In genomic region chr15:73737506-73737905, GRCh38 we compare ENCODE assay signal across 17 cellular contexts. TPM values are rescaled to one million over a fixed set of nuclear protein-coding genes. Genes with fewer than 3 reads are reported as not detected.
DNase-seq lines count a peak whose midpoint lies in the region; ATAC-seq and TF ChIP-seq lines count a peak whose summit lies in the region.
"Had no signal": no experiment of that assay in that cellular context is flagged by ENCODE, and none has a peak within 500 bp of the region (broad histone marks: within the 10 kb centered on the region; RNA-seq: fewer than 3 reads in every experiment).

No MANE protein-coding gene starts in this region.

- DNase-seq in Right ventricle myocardium superior (no peak), cardiac septum (ENCODE audit: low spot score) (no peak), SK-N-SH (peak; percentile 75), left kidney (ENCODE audit: low read depth, low spot score) (peak; percentile 17)
- no peak for DNase-seq in activated effector memory CD4-positive, alpha-beta T cell treated with anti-CD3 and anti-CD28 coated beads, Interleukin-2, amount 50 U/mL, for 16 hours
- DNase-seq in stimulated activated CD4-positive, alpha-beta T cell treated with anti-CD3 and anti-CD28 coated beads, Interleukin-4, amount 100 ng/mL, for 24 hours: no peak
- DNase-seq in activated CD4-positive, alpha-beta memory T cell treated with anti-CD3 and anti-CD28 coated beads for 36 hours: no peak
- DNase-seq: 8988T; Calu3; CD8-positive, alpha-beta T cell; DMS79 treated with DMSO at 0.1 percent for 48 hours; GF-D8; GOT3; H7 had no signal

- no peak overlapping the region for H3K4me3 ChIP-seq in SK-N-SH (ENCODE audit: low read depth in 2 of 2, low read length in 1 of 2)
- H3K4me3 ChIP-seq: BLaER1 treated with 17β-estradiol and CSF1 and Interleukin-3, amounts not matched to agents 10 nM and 100 nM had no signal

- H3K4me1 Mint-ChIP-seq in activated CD4-positive, alpha-beta memory T cell treated with anti-CD3 and anti-CD28 coated beads for 36 hours (ENCODE audit: low read depth): no peaks in the 10 kb centered on the region

- peak; percentile 24 for ATAC-seq in Right ventricle myocardium superior (ENCODE audit: poor library complexity)
- ATAC-seq: CD8-positive, alpha-beta T cell; HCT116 had no signal

- no peak overlapping the region for H3K4me2 ChIP-seq in SK-N-SH
- H3K4me2 ChIP-seq: BLaER1 treated with 17β-estradiol and CSF1 and Interleukin-3, amounts not matched to agents 10 nM and 100 nM had no signal

- peaks cover 11% of the 10 kb centered on the region for H3K27me3 Mint-ChIP-seq in activated CD4-positive, alpha-beta memory T cell treated with anti-CD3 and anti-CD28 coated beads for 36 hours

- H3K9me2 ChIP-seq in SK-N-SH: no peaks in the 10 kb centered on the region

- no peaks in the 10 kb centered on the region for H3K27me3 ChIP-seq in SK-N-SH (ENCODE audit: insufficient read depth)
- H3K27me3 ChIP-seq: BLaER1 treated with 17β-estradiol and CSF1 and Interleukin-3, amounts not matched to agents 10 nM and 100 nM had no signal

- POLR2A ChIA-PET in SK-N-SH (lab: Yijun Ruan, JAX): interaction anchor here (1.1 kb wide), 1 partner anchor 13 kb away, joined by 3 read pairs; no protein-coding TSS in a partner anchor
- POLR2A ChIA-PET in activated CD4-positive, alpha-beta memory T cell treated with anti-CD3 and anti-CD28 coated beads for 36 hours (lab: Charles Lee): no interaction called here

- CTCF ChIA-PET in SK-N-SH (lab: Yijun Ruan, JAX): interaction anchor here (0.9 to 1.6 kb wide), 5 partner anchors 19 to 472 kb away, joined by 3 to 5 read pairs (median 3); no protein-coding TSS in a partner anchor
- CTCF ChIA-PET in activated CD4-positive, alpha-beta memory T cell treated with anti-CD3 and anti-CD28 coated beads for 36 hours (lab: Charles Lee): no interaction called here

- H4K20me1 ChIP-seq in SK-N-SH (ENCODE audit: insufficient read depth): no peaks in the 10 kb centered on the region
- H4K20me1 ChIP-seq: BLaER1 treated with 17β-estradiol and CSF1 and Interleukin-3, amounts not matched to agents 10 nM and 100 nM had no signal

- no peak for TF ChIP-seq EP300 in SK-N-SH (IDR thresholded peaks at IDR 0.05; ENCODE audit: borderline replicate concordance in 1 of 2, low read depth in 1 of 2, low read length in 1 of 2)

- H3K9me3 ChIP-seq in SK-N-SH: no peaks in the 10 kb centered on the region

- no peak overlapping the region for H3K4me3 Mint-ChIP-seq in activated CD4-positive, alpha-beta memory T cell treated with anti-CD3 and anti-CD28 coated beads for 36 hours
- H3K4me3 Mint-ChIP-seq: CD8-positive, alpha-beta T cell had no signal

- no peak overlapping the region for H2AFZ ChIP-seq in SK-N-SH (ENCODE audit: low read depth)

- no peak overlapping the region for H3K9ac ChIP-seq in SK-N-SH
- H3K9ac ChIP-seq: BLaER1 treated with 17β-estradiol and CSF1 and Interleukin-3, amounts not matched to agents 10 nM and 100 nM had no signal

- intact Hi-C loops in Right ventricle myocardium superior (cut with DNase I) (no loop called here), cardiac septum (cut with DNase I) (no loop called here)
- intact Hi-C loops in activated CD4-positive, alpha-beta memory T cell treated with anti-CD3 and anti-CD28 coated beads for 36 hours (cut with micrococcal nuclease): no loop called here

- H3K79me2 ChIP-seq in SK-N-SH (ENCODE audit: insufficient read depth): no peaks in the 10 kb centered on the region

- no peaks in the 10 kb centered on the region for H3F3A ChIP-seq in SK-N-SH (replicated peaks; ENCODE audit: insufficient read depth)

- no peak overlapping the region for H3K27ac Mint-ChIP-seq in activated CD4-positive, alpha-beta memory T cell treated with anti-CD3 and anti-CD28 coated beads for 36 hours
- H3K27ac Mint-ChIP-seq: CD8-positive, alpha-beta T cell had no signal

- no peaks in the 10 kb centered on the region for H3K36me3 ChIP-seq in SK-N-SH (replicated peaks in 1 of 2; ENCODE audit: control insufficient read depth in 1 of 2, insufficient read depth in 2 of 2, low read length in 1 of 2)
- H3K36me3 ChIP-seq: BLaER1 treated with 17β-estradiol and CSF1 and Interleukin-3, amounts not matched to agents 10 nM and 100 nM had no signal

- no peak for TF ChIP-seq CTCF in SK-N-SH (IDR thresholded peaks at IDR 0.05)

- peaks cover 0 to 31% of the 10 kb centered on the region in 2 experiments; a peak in 1 of 4 replicates for H3K4me1 ChIP-seq in SK-N-SH (ENCODE audit: control insufficient read depth in 1 of 2, insufficient read depth in 2 of 2, low read depth in 1 of 2, low read length in 1 of 2)

- no peaks in the 10 kb centered on the region for H3K9me3 Mint-ChIP-seq in activated CD4-positive, alpha-beta memory T cell treated with anti-CD3 and anti-CD28 coated beads for 36 hours
- H3K9me3 Mint-ChIP-seq: CD8-positive, alpha-beta T cell had no signal

- H3K36me3 Mint-ChIP-seq in activated CD4-positive, alpha-beta memory T cell treated with anti-CD3 and anti-CD28 coated beads for 36 hours: no peaks in the 10 kb centered on the region
- H3K36me3 Mint-ChIP-seq: CD8-positive, alpha-beta T cell had no signal

- TF ChIP-seq RAD21 in SK-N-SH (IDR thresholded peaks at IDR 0.05; ENCODE audit: low read length): no peak; the same call in 1 of the 2 replicates

- 58% methylated on average over 4 of the region's 7 CpGs for WGBS in SK-N-SH (ENCODE audit: low lambda C conversion rate)

- peak overlapping the region in 1 of 2 experiments; percentile 14; a peak in 1 of 4 replicates for H3K27ac ChIP-seq in SK-N-SH (ENCODE audit: low read depth in 2 of 2, low read length in 1 of 2)
- H3K27ac ChIP-seq: BLaER1 treated with 17β-estradiol and CSF1 and Interleukin-3, amounts not matched to agents 10 nM and 100 nM; HL-60 had no signal

TF ChIP-seq in SK-N-SH, 30 proteins besides CTCF, POLR2A, EP300 and RAD21 (continues in another document):
- TF ChIP-seq PBX3 (IDR thresholded peaks at IDR 0.05) (no peak), SMC3 (IDR thresholded peaks at IDR 0.05; ENCODE audit: low read depth, low read length) (no peak), TCF12 (IDR thresholded peaks at IDR 0.05) (no peak), GABPA (IDR thresholded peaks at IDR 0.05; ENCODE audit: low read depth) (no peak), GATA2 (CRISPR knock-in tag; IDR thresholded peaks at IDR 0.05) (no peak), NFIC (IDR thresholded peaks at IDR 0.05; ENCODE audit: borderline replicate concordance) (no peak), TEAD4 (IDR thresholded peaks at IDR 0.05; ENCODE audit: borderline replicate concordance, insufficient read depth) (no peak), RXRA (IDR thresholded peaks at IDR 0.05; ENCODE audit: borderline replicate concordance, low read depth) (no peak), RFX5 (IDR thresholded peaks at IDR 0.05; ENCODE audit: low read length) (no peak), RCOR1 (IDR thresholded peaks at IDR 0.05; ENCODE audit: low read length) (no peak), FOXJ3 (CRISPR knock-in tag; IDR thresholded peaks at IDR 0.05) (no peak), ELF1 (IDR thresholded peaks at IDR 0.05) (no peak), YY1 (IDR thresholded peaks at IDR 0.05; ENCODE audit: low read depth) (no peak), FOSL2 (IDR thresholded peaks at IDR 0.05; ENCODE audit: borderline replicate concordance, low read depth) (no peak)
- TF ChIP-seq, protein P1, sequence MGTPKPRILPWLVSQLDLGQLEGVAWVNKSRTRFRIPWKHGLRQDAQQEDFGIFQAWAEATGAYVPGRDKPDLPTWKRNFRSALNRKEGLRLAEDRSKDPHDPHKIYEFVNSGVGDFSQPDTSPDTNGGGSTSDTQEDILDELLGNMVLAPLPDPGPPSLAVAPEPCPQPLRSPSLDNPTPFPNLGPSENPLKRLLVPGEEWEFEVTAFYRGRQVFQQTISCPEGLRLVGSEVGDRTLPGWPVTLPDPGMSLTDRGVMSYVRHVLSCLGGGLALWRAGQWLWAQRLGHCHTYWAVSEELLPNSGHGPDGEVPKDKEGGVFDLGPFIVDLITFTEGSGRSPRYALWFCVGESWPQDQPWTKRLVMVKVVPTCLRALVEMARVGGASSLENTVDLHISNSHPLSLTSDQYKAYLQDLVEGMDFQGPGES (IDR thresholded peaks at IDR 0.05; ENCODE audit: low read depth, low read length): no peak
- TF ChIP-seq, protein P2, sequence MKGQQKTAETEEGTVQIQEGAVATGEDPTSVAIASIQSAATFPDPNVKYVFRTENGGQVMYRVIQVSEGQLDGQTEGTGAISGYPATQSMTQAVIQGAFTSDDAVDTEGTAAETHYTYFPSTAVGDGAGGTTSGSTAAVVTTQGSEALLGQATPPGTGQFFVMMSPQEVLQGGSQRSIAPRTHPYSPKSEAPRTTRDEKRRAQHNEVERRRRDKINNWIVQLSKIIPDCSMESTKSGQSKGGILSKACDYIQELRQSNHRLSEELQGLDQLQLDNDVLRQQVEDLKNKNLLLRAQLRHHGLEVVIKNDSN (IDR thresholded peaks at IDR 0.05; ENCODE audit: borderline replicate concordance, low read depth): no peak

RNA-seq across cellular contexts. Expression of gene INSYN1, which starts 15.6 kb away (rescaled TPM):
- total RNA-seq in Right ventricle myocardium superior (155 TPM), cardiac septum (55.3 TPM)
- polyA plus RNA-seq in SK-N-SH (2012; rRNA removed): 3.6 and 3.7 TPM in 2 replicates
- polyA plus RNA-seq in SK-N-SH (2012; cell fraction: cytosol; rRNA removed): 1.6 and 2.2 TPM in 2 replicates
- 5.7 and 6.7 TPM in 2 replicates for polyA plus RNA-seq in SK-N-SH (2012; cell fraction: nucleus; rRNA removed)
- total RNA-seq in activated CD4-positive, alpha-beta memory T cell treated with anti-CD3 and anti-CD28 coated beads for 36 hours: not detected
- total RNA-seq: Calu3; CD8-positive, alpha-beta T cell had no signal

RNA-seq across cellular contexts. Expression of gene CD276, which starts 53.3 kb away (rescaled TPM):
- total RNA-seq in Right ventricle myocardium superior (36.5 TPM), cardiac septum (40.6 TPM)
- 60.1 and 86.2 TPM in 2 replicates for polyA plus RNA-seq in SK-N-SH (2012; rRNA removed)
- polyA plus RNA-seq in SK-N-SH (2012; cell fraction: cytosol; rRNA removed): 45.2 and 67.1 TPM in 2 replicates
- polyA plus RNA-seq in SK-N-SH (2012; cell fraction: nucleus; rRNA removed): 81.1 and 82.1 TPM in 2 replicates
- 1 to 10 TPM; 3.7 to 4.9 TPM for total RNA-seq in activated CD4-positive, alpha-beta memory T cell treated with anti-CD3 and anti-CD28 coated beads for 36 hours
- total RNA-seq: CD8-positive, alpha-beta T cell had no signal

Comparison
In these comparisons a context has a peak if more than half of its experiments do, and no peak if none do; other contexts are left out.
1. DNase-seq: peak in SK-N-SH (single experiment) and left kidney (single experiment); none in Right ventricle myocardium superior (single experiment), cardiac septum (single experiment), activated effector memory CD4-positive, alpha-beta T cell treated with anti-CD3 and anti-CD28 coated beads, Interleukin-2, amount 50 U/mL, for 16 hours (single experiment), stimulated activated CD4-positive, alpha-beta T cell treated with anti-CD3 and anti-CD28 coated beads, Interleukin-4, amount 100 ng/mL, for 24 hours (single experiment) and activated CD4-positive, alpha-beta memory T cell treated with anti-CD3 and anti-CD28 coated beads for 36 hours (single experiment).
2. RNA of gene INSYN1, which starts 15.6 kb away (total RNA-seq): 155 TPM in Right ventricle myocardium superior (single experiment) and 55.3 TPM in cardiac septum (single experiment); not detected in activated CD4-positive, alpha-beta memory T cell treated with anti-CD3 and anti-CD28 coated beads for 36 hours; every median in the first group is over 10 times any median in the second.